In genomic region chr14:70013269-70013873, GRCh38 we compare ENCODE assay signal across 8 cellular contexts.
DNase-seq lines count a peak whose midpoint lies in the region; ATAC-seq, FAIRE-seq and TF ChIP-seq lines count a peak whose summit lies in the region.

No MANE protein-coding gene starts in this region.

- no peak for FAIRE-seq in H54 (lab: Jason Lieb, UNC)

- TF ChIP-seq POLR2A in H54 (IDR thresholded peaks at IDR 0.05; ENCODE audit: low read depth, low read length), result no peak

- no peak for ATAC-seq in stimulated activated naive CD8-positive, alpha-beta T cell treated with anti-CD3 and anti-CD28 coated beads, Interleukin-15, Interleukin-2, amounts not matched to agents 100 U/mL and 50 U/mL, for 24 hours
- ATAC-seq in GM18907 (IDR thresholded peaks at IDR 0.05; ENCODE audit: unreplicated experiment) (no peak), HG02973 (IDR thresholded peaks at IDR 0.05; ENCODE audit: unreplicated experiment) (no peak), GM21390 (IDR thresholded peaks at IDR 0.05; ENCODE audit: unreplicated experiment) (no peak)

- DNase-seq in D341Med (ENCODE audit: low spot score) (peak; percentile 63), H54 (ENCODE audit: insufficient read length, low spot score) (peak; percentile 23), inferior parietal cortex (ENCODE audit: extremely low spot score) (peak; percentile 43)
- peak; percentile 58 to 62 for DNase-seq in activated CD4-positive, alpha-beta T cell treated with anti-CD3 and anti-CD28 coated beads, Interleukin-2, amount 50 U/mL, for 48 hours
- peak; percentile 65 for DNase-seq in stimulated activated naive CD8-positive, alpha-beta T cell treated with anti-CD3 and anti-CD28 coated beads, Interleukin-15, Interleukin-2, amounts not matched to agents 100 U/mL and 50 U/mL, for 24 hours
